23 cellular contexts compared by ENCODE assay signal in the genomic region with DNA sequence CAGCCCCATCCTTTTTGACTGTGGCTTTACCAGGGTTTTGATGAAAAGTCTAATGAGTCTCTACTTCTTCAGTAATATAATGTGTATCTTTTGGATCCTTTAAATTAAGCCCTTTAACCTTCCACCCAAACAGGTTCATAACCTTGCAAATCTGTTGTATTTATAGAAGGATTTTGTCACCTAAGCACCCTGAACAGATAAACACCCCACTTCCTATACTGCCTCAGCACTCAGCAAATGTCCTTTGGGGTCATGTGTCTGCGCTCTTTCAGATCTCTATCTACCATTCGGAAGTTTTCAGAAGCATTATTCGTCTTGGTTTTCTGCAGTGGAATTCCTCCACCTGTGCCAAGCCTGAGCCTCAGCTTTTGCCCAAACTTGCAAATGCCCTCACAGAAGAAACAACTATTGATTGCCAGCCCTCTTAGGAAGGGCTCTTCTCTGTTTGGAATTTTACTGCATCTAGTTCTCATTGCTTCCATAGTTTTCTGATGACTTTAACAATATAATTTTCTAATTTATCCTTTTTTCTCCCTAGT.
"Had no signal": no experiment of that assay in that cellular context is flagged by ENCODE, and none has a peak within 500 bp of the region (broad histone marks: within the 10 kb centered on the region; RNA-seq: fewer than 3 reads in every experiment).

No MANE protein-coding gene starts in this region.

- H3K27ac ChIP-seq: HL-60, RWPE1 had no signal

- H3K4me2 ChIP-seq: SK-N-SH had no signal

- ATAC-seq: Panc1, PC-3 had no signal

- DNase-seq: Karpas-422, KG1, MM.1S, NCI-H1092 treated with DMSO at 0.1 percent for 48 hours, NCI-H1436, NCI-H187, NCI-H2029, NCI-H2081 treated with DMSO at 0.1 percent for 48 hours, NCI-H2171, NCI-H226, NCI-H446, NCI-H510A, NCI-H524 treated with DMSO at 0.1 percent for 48 hours, NCI-H69, NCI-H774, PC-3, SHP77, SK-N-SH, SW 1271 had no signal

- H3K9ac ChIP-seq: SK-N-SH had no signal

- H3K9me2 ChIP-seq: SK-N-SH had no signal

- FAIRE-seq: HTR-8/SVneo had no signal
